17 cellular contexts compared by ENCODE assay signal in the genomic region with DNA sequence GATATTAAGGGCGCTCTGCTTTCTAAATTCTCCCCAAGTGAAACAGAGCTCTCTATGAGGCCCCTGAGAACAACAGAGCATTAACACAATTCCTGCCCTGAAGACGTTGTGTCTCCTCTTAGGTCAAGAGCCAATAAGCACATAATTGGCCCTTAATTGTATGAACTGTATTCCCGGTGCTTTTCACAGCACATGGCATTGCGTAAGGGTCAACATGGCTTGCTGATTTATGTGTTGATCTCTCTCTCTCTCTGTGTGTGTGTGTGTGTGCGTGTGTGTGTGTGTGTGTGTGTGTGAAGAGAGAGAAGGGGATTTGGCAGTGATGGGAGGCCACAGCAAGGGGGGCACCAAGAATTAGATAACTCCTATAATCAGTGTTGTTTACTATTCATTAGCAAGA. TPM values are rescaled to one million over a fixed set of nuclear protein-coding genes. Genes with fewer than 3 reads are reported as not detected.
DNase-seq lines count a peak whose midpoint lies in the region; ATAC-seq, FAIRE-seq and TF ChIP-seq lines count a peak whose summit lies in the region.
"Had no signal": no experiment of that assay in that cellular context is flagged by ENCODE, and none has a peak within 500 bp of the region (broad histone marks: within the 10 kb centered on the region; RNA-seq: fewer than 3 reads in every experiment).

No MANE protein-coding gene starts in this region.

- no peak overlapping the region for H4K91ac ChIP-seq in mesenchymal stem cell (ENCODE audit: low read length)

- H3K14ac ChIP-seq in mesenchymal stem cell (ENCODE audit: low read length in 2 of 2): no peak overlapping the region

- H3K23ac ChIP-seq in mesenchymal stem cell (ENCODE audit: low read length in 2 of 2): no peak overlapping the region

- TF ChIP-seq CTCF in AG10803 (conservative IDR thresholded peaks at IDR 0.05; ENCODE audit: low read length): no peak

- no peak overlapping the region for H2AK5ac ChIP-seq in mesenchymal stem cell (ENCODE audit: low read length, severe bottlenecking)

- no peak overlapping the region for H3K9ac ChIP-seq in adipocyte (ENCODE audit: low read length)
- peak overlapping the region; percentile 9 for H3K9ac ChIP-seq in mesenchymal stem cell (ENCODE audit: low read length)

- H3K18ac ChIP-seq in mesenchymal stem cell (ENCODE audit: low read depth in 1 of 2, low read length in 2 of 2): no peak overlapping the region

- FAIRE-seq in frontal cortex (lab: Jason Lieb, UNC): no peak
- FAIRE-seq: GM12892 had no signal

- no peak overlapping the region for H3K4me3 ChIP-seq in AG10803 (ENCODE audit: low read length)
- no peak overlapping the region for H3K4me3 ChIP-seq in adipocyte (ENCODE audit: low read length)
- H3K4me3 ChIP-seq in mesenchymal stem cell (ENCODE audit: insufficient read depth in 1 of 2, low read depth in 1 of 2, low read length in 2 of 2): peak overlapping the region in 1 of 2 experiments; percentile 31
- H3K4me3 ChIP-seq: tibial artery had no signal

- H3K27ac ChIP-seq in mesenchymal stem cell (ENCODE audit: low read length, poor library complexity, severe bottlenecking): no peak overlapping the region
- H3K27ac ChIP-seq: tibial artery had no signal

- H3K27me3 ChIP-seq in adipocyte (replicated peaks; ENCODE audit: control insufficient read depth, insufficient read depth, low read length): no peaks in the 10 kb centered on the region
- peaks cover 0 to 10% of the 10 kb centered on the region in 2 experiments for H3K27me3 ChIP-seq in mesenchymal stem cell (ENCODE audit: control insufficient read depth in 1 of 2, insufficient read depth in 1 of 2, low read length in 2 of 2)
- H3K27me3 ChIP-seq: tibial artery had no signal

- H3K9me3 ChIP-seq in adipocyte (ENCODE audit: control insufficient read depth, low read length) (no peaks in the 10 kb centered on the region), mesenchymal stem cell (ENCODE audit: control insufficient read depth, low read length) (no peaks in the 10 kb centered on the region)
- H3K9me3 ChIP-seq: tibial artery had no signal

- H3K4me1 ChIP-seq in adipocyte (ENCODE audit: control insufficient read depth, insufficient read depth, low read length): peaks cover 11% of the 10 kb centered on the region
- H3K4me1 ChIP-seq in mesenchymal stem cell (ENCODE audit: control insufficient read depth, insufficient read depth, low read depth, low read length): peaks cover 6% of the 10 kb centered on the region

- H3K79me1 ChIP-seq in mesenchymal stem cell (replicated peaks; ENCODE audit: low read length, poor library complexity, severe bottlenecking): no peaks in the 10 kb centered on the region

- H3K4me2 ChIP-seq in mesenchymal stem cell (ENCODE audit: low read length, poor library complexity, severe bottlenecking): no peak overlapping the region

- H2BK5ac ChIP-seq in mesenchymal stem cell (ENCODE audit: low read depth, low read length, poor library complexity, severe bottlenecking): no peak overlapping the region

- DNase-seq in AG10803 (ENCODE audit: low read depth) (peak; percentile 82), NCI-H1092 treated with DMSO at 0.1 percent for 48 hours (lab: John Stamatoyannopoulos, UW) (peak; percentile 65), adipocyte (ENCODE audit: low read depth) (peak; percentile 16), mesenchymal stem cell (peak; percentile 29), hippocampal formation (lab: John Stamatoyannopoulos, UW) (no peak), frontal cortex (ENCODE audit: low spot score in 2 of 2) (no peak), SKM-1 (lab: John Stamatoyannopoulos, UW; ENCODE audit: unreplicated experiment) (no peak)
- DNase-seq: activated CD4-positive, alpha-beta T cell treated with anti-CD3 and anti-CD28 coated beads for 36 hours; activated naive CD8-positive, alpha-beta T cell treated with anti-CD3 and anti-CD28 coated beads, Interleukin-2, amount 10 ng/mL, durations not matched to agents 7 days and 5 days; DMS53; T-helper 17 cell had no signal

- no peak overlapping the region for H2BK12ac ChIP-seq in mesenchymal stem cell (ENCODE audit: low read length in 2 of 2)

- H3K36me3 ChIP-seq in adipocyte (ENCODE audit: control insufficient read depth, insufficient read depth, low read length, severe bottlenecking) (no peaks in the 10 kb centered on the region), mesenchymal stem cell (ENCODE audit: control insufficient read depth in 1 of 2, insufficient read depth in 2 of 2, low read depth in 1 of 2, low read length in 2 of 2) (no peaks in the 10 kb centered on the region)
- H3K36me3 ChIP-seq: tibial artery had no signal

- ATAC-seq in HG02938 (IDR thresholded peaks at IDR 0.05; ENCODE audit: unreplicated experiment): no peak
- ATAC-seq: activated CD4-positive, alpha-beta T cell treated with anti-CD3 and anti-CD28 coated beads for 36 hours; T-helper 17 cell had no signal

- H2BK15ac ChIP-seq in mesenchymal stem cell (ENCODE audit: low read depth, poor library complexity, severe bottlenecking): no peak overlapping the region

- WGBS in mesenchymal stem cell: 31% methylated on average over 4 of the region's 5 CpGs

- H3K4ac ChIP-seq in mesenchymal stem cell (ENCODE audit: low read depth in 1 of 2, low read length in 2 of 2): no peak overlapping the region

- no peak overlapping the region for H2AFZ ChIP-seq in mesenchymal stem cell (ENCODE audit: low read depth, low read length)

- H4K8ac ChIP-seq in mesenchymal stem cell (ENCODE audit: low read length): no peak overlapping the region

- no peak overlapping the region for H2BK120ac ChIP-seq in mesenchymal stem cell (ENCODE audit: low read depth, low read length)

RNA-seq across cellular contexts. Expression of gene LYZL1, which starts 40.5 kb away (rescaled TPM):
- polyA plus RNA-seq in mesenchymal stem cell (2013, experiment 1 of 2): not detected
- not detected for polyA plus RNA-seq in mesenchymal stem cell (2013, experiment 2 of 2)
- not detected for total RNA-seq in frontal cortex
- total RNA-seq: activated CD4-positive, alpha-beta T cell treated with anti-CD3 and anti-CD28 coated beads for 36 hours; activated naive CD8-positive, alpha-beta T cell treated with anti-CD3 and anti-CD28 coated beads, Interleukin-2, amount 10 ng/mL, durations not matched to agents 7 days and 5 days; chondrocyte; epithelial cell of proximal tubule; osteocyte; T-helper 17 cell had no signal

Comparison
In these comparisons a context has a peak if more than half of its experiments do, and no peak if none do; other contexts are left out.
1. DNase-seq: peak in AG10803 (single experiment), NCI-H1092 treated with DMSO at 0.1 percent for 48 hours (single experiment), adipocyte (single experiment) and mesenchymal stem cell (single experiment); none in hippocampal formation (0 of 2), frontal cortex (0 of 2) and SKM-1 (single experiment).